In genomic region chr20:59825944-59826759, GRCh38 we compare ENCODE assay signal across 11 cellular contexts.
DNase-seq lines count a peak whose midpoint lies in the region; ATAC-seq and TF ChIP-seq lines count a peak whose summit lies in the region.
"Had no signal": no experiment of that assay in that cellular context is flagged by ENCODE, and none has a peak within 500 bp of the region (broad histone marks: within the 10 kb centered on the region; RNA-seq: fewer than 3 reads in every experiment).

No MANE protein-coding gene starts in this region.

- H3K18ac ChIP-seq in mesendoderm (ENCODE audit: low read length): no peak overlapping the region

- H3K56ac ChIP-seq in mesendoderm (ENCODE audit: low read length): no peak overlapping the region

- no peak overlapping the region for H3K4ac ChIP-seq in mesendoderm (ENCODE audit: low read depth, low read length)

- H3K79me1 ChIP-seq in mesendoderm (ENCODE audit: low read length): no peaks in the 10 kb centered on the region

- no peak overlapping the region for H2AK5ac ChIP-seq in mesendoderm (ENCODE audit: low read length)

- H3K27ac ChIP-seq in mesendoderm (ENCODE audit: low read depth, low read length): no peak overlapping the region
- H3K27ac ChIP-seq: ascending aorta had no signal

- H3K4me1 ChIP-seq in Caco-2 (0 out of 2 replicates have a peak, but pooled peaks cover under 1% of the 10 kb centered on the region), mesendoderm (ENCODE audit: control insufficient read depth, low read depth, low read length) (no peaks in the 10 kb centered on the region)
- H3K4me1 ChIP-seq: ascending aorta had no signal

- no peaks in the 10 kb centered on the region for H3K36me3 ChIP-seq in Caco-2 (ENCODE audit: control insufficient read depth, insufficient read depth, low read length)
- H3K36me3 ChIP-seq in mesendoderm (ENCODE audit: control insufficient read depth, insufficient read depth, low read length): no peaks in the 10 kb centered on the region
- H3K36me3 ChIP-seq: ascending aorta had no signal

- no peak for ATAC-seq in GM19351 (IDR thresholded peaks at IDR 0.05; ENCODE audit: unreplicated experiment)
- no peak for ATAC-seq in GM18861 (IDR thresholded peaks at IDR 0.05; ENCODE audit: unreplicated experiment)
- ATAC-seq: naive thymus-derived CD4-positive, alpha-beta T cell had no signal

- DNase-seq in Caco-2 (peak; percentile 59 to 74), NCI-H146 (lab: John Stamatoyannopoulos, UW) (peak; percentile 94), MCF 10A (ENCODE audit: unreplicated experiment) (peak; percentile 83), mesenteric fat pad (ENCODE audit: low spot score) (peak; percentile 82), mesendoderm (no peak), NOMO-1 treated with DMSO at 0.1 percent for 48 hours (lab: John Stamatoyannopoulos, UW; ENCODE audit: unreplicated experiment) (no peak)
- DNase-seq: naive thymus-derived CD4-positive, alpha-beta T cell had no signal

- no peaks in the 10 kb centered on the region for H3K79me2 ChIP-seq in mesendoderm (ENCODE audit: control insufficient read depth, insufficient read depth, low read length)

- H3K4me3 Mint-ChIP-seq in Caco-2 (ENCODE audit: unreplicated experiment): no peak overlapping the region
- peak overlapping the region; percentile 17 for H3K4me3 Mint-ChIP-seq in MCF 10A (ENCODE audit: unreplicated experiment)
- H3K4me3 Mint-ChIP-seq: B cell; naive thymus-derived CD4-positive, alpha-beta T cell had no signal

- no peak overlapping the region for H3K9ac ChIP-seq in mesendoderm (ENCODE audit: low read length)

- TF ChIP-seq CTCF in Caco-2 (IDR thresholded peaks at IDR 0.05; ENCODE audit: insufficient read depth in 1 of 2, low read depth in 1 of 2, low read length in 1 of 2, severe bottlenecking in 1 of 2, unreplicated experiment in 1 of 2) (no peak), MCF 10A (IDR thresholded peaks at IDR 0.05; ENCODE audit: unreplicated experiment) (no peak)

- no peaks in the 10 kb centered on the region for H3K9me3 ChIP-seq in Caco-2
- H3K9me3 ChIP-seq: ascending aorta had no signal

- no CpG with 5 or more reads among the region's 11 CpGs for WGBS in mesendoderm (ENCODE audit: extremely low coverage, insufficient coverage, low lambda C conversion rate)

- peaks cover 14% of the 10 kb centered on the region for H3K27me3 Mint-ChIP-seq in Caco-2 (ENCODE audit: insufficient read depth, unreplicated experiment)
- H3K27me3 Mint-ChIP-seq in MCF 10A (ENCODE audit: insufficient read depth, unreplicated experiment): no peaks in the 10 kb centered on the region

- H3K27me3 ChIP-seq in Caco-2 (replicated peaks; ENCODE audit: control insufficient read depth, insufficient read depth, low read length) (no peaks in the 10 kb centered on the region), mesendoderm (ENCODE audit: insufficient read depth, low read length, poor library complexity) (no peaks in the 10 kb centered on the region)
- H3K27me3 ChIP-seq: ascending aorta had no signal

- no peak overlapping the region for H3K4me2 ChIP-seq in mesendoderm (ENCODE audit: low read length)

- no peak overlapping the region for H3K4me3 ChIP-seq in Caco-2 (ENCODE audit: low read depth, low read length)
- H3K4me3 ChIP-seq in mesendoderm (ENCODE audit: low read length): no peak overlapping the region
- H3K4me3 ChIP-seq: ascending aorta had no signal

- no peaks in the 10 kb centered on the region for H3K36me3 Mint-ChIP-seq in Caco-2 (ENCODE audit: insufficient read depth, unreplicated experiment)
- no peaks in the 10 kb centered on the region for H3K36me3 Mint-ChIP-seq in MCF 10A (ENCODE audit: insufficient read depth, unreplicated experiment)
- H3K36me3 Mint-ChIP-seq: naive thymus-derived CD4-positive, alpha-beta T cell had no signal

- intact Hi-C loops in Caco-2 (cut with micrococcal nuclease; ENCODE audit: unreplicated experiment) (no loop called here), MCF 10A (cut with micrococcal nuclease) (no loop called here)

- no peak overlapping the region for H4K8ac ChIP-seq in mesendoderm (ENCODE audit: low read depth, low read length)

- no peak overlapping the region for H2BK120ac ChIP-seq in mesendoderm (ENCODE audit: low read depth, low read length)

- no peak overlapping the region for H2BK15ac ChIP-seq in mesendoderm (replicated peaks; ENCODE audit: low read depth)

- no peak overlapping the region for H4K5ac ChIP-seq in mesendoderm (ENCODE audit: low read length)

- POLR2A ChIA-PET in Caco-2 (lab: Charles Lee) (no interaction called here), MCF 10A (lab: Yijun Ruan, JAX) (interaction anchor here (0.6 to 6.9 kb wide), 14 partner anchors 8 to 1124 kb away, joined by 3 to 94 read pairs (median 4); partner anchors contain the start of genes FAM217B and PPP1R3D)

- H3K27ac Mint-ChIP-seq in Caco-2 (ENCODE audit: unreplicated experiment): peak overlapping the region; percentile 1
- H3K27ac Mint-ChIP-seq in MCF 10A (ENCODE audit: low read depth, unreplicated experiment): peak overlapping the region; percentile 44
- H3K27ac Mint-ChIP-seq: B cell; naive thymus-derived CD4-positive, alpha-beta T cell had no signal

- H3K9me3 Mint-ChIP-seq in Caco-2 (ENCODE audit: unreplicated experiment) (no peaks in the 10 kb centered on the region), MCF 10A (ENCODE audit: unreplicated experiment) (no peaks in the 10 kb centered on the region)

- CTCF ChIA-PET in Caco-2 (lab: Charles Lee): no interaction called here
- CTCF ChIA-PET in MCF 10A (lab: Yijun Ruan, JAX): interaction anchor here (0.8 to 4.4 kb wide), 8 partner anchors 9 to 114 kb away, joined by 3 to 28 read pairs (median 5); partner anchors contain the start of genes FAM217B and PPP1R3D

- no peak overlapping the region for H3K23ac ChIP-seq in mesendoderm (ENCODE audit: low read length)

- H2BK5ac ChIP-seq in mesendoderm (ENCODE audit: low read length): no peak overlapping the region

- peaks cover 13% of the 10 kb centered on the region for H3K4me1 Mint-ChIP-seq in Caco-2 (ENCODE audit: low read depth, unreplicated experiment)
- H3K4me1 Mint-ChIP-seq in MCF 10A (ENCODE audit: insufficient read depth, unreplicated experiment): peaks cover 65% of the 10 kb centered on the region
- H3K4me1 Mint-ChIP-seq: B cell; naive thymus-derived CD4-positive, alpha-beta T cell had no signal

- BruUV-seq in Caco-2 (replicated peaks; lab: Mats Ljungman, UMichigan) (no TSS peak), MCF 10A (replicated peaks; lab: Mats Ljungman, UMichigan) (no TSS peak)

Comparison
In these comparisons a context has a peak if more than half of its experiments do, and no peak if none do; other contexts are left out.
1. DNase-seq: peak in Caco-2 (2 of 2), NCI-H146 (single experiment), MCF 10A (single experiment) and mesenteric fat pad (single experiment); none in mesendoderm (single experiment) and NOMO-1 treated with DMSO at 0.1 percent for 48 hours (single experiment).